ENCODE assay signal across 14 cellular contexts in genomic region chr7:116571037-116571436, GRCh38. TPM values are rescaled to one million over a fixed set of nuclear protein-coding genes. Genes with fewer than 3 reads are reported as not detected.
DNase-seq lines count a peak whose midpoint lies in the region; TF ChIP-seq lines count a peak whose summit lies in the region.
"Had no signal": no experiment of that assay in that cellular context is flagged by ENCODE, and none has a peak within 500 bp of the region (broad histone marks: within the 10 kb centered on the region; RNA-seq: fewer than 3 reads in every experiment).

No MANE protein-coding gene starts in this region.

- peak overlapping the region in 1 of 2 experiments; percentile 2; a peak in 1 of 4 replicates for H3K4me3 ChIP-seq in SK-N-SH (ENCODE audit: low read depth in 2 of 2, low read length in 1 of 2)
- H3K4me3 ChIP-seq in fibroblast of pulmonary artery (replicated peaks; ENCODE audit: low read depth, low read length): no peak overlapping the region
- H3K4me3 ChIP-seq in subcutaneous abdominal adipose tissue (ENCODE audit: low read depth in 1 of 5, low read length in 5 of 5): no peak overlapping the region
- no peak overlapping the region for H3K4me3 ChIP-seq in esophagus muscularis mucosa

- peaks cover 3% of the 10 kb centered on the region for H3K4me1 Mint-ChIP-seq in mesothelial cell of epicardium
- H3K4me1 Mint-ChIP-seq: activated CD4-positive, alpha-beta memory T cell treated with anti-CD3 and anti-CD28 coated beads, Interleukin-2, amount 10 ng/mL, durations not matched to agents 7 days and 5 days had no signal

- intact Hi-C loops in esophagus muscularis mucosa (cut with DNase I): no loop called here

- no peak for TF ChIP-seq RAD21 in SK-N-SH (IDR thresholded peaks at IDR 0.05; ENCODE audit: low read length)

- H3K4me1 ChIP-seq in SK-N-SH (ENCODE audit: control insufficient read depth in 1 of 2, insufficient read depth in 2 of 2, low read depth in 1 of 2, low read length in 1 of 2) (peaks cover 0 to 63% of the 10 kb centered on the region in 2 experiments; a peak in 3 of 4 replicates), subcutaneous abdominal adipose tissue (ENCODE audit: control insufficient read depth in 5 of 5, insufficient read depth in 5 of 5, low read length in 5 of 5) (peaks cover 0 to 41% (median 6%) of the 10 kb centered on the region in 5 donors), esophagus muscularis mucosa (peaks cover 6 to 22% (median 11%) of the 10 kb centered on the region in 4 donors)

- TF ChIP-seq POLR2A in esophagus muscularis mucosa (IDR thresholded peaks at IDR 0.05; ENCODE audit: low read depth): no peak

- no peaks in the 10 kb centered on the region for H3K9me3 ChIP-seq in SK-N-SH
- H3K9me3 ChIP-seq in subcutaneous abdominal adipose tissue (ENCODE audit: control insufficient read depth in 5 of 5, low read length in 5 of 5): no peaks in the 10 kb centered on the region
- no peaks in the 10 kb centered on the region for H3K9me3 ChIP-seq in esophagus muscularis mucosa

- H3K9me3 Mint-ChIP-seq in mesothelial cell of epicardium: no peaks in the 10 kb centered on the region
- H3K9me3 Mint-ChIP-seq: activated CD4-positive, alpha-beta memory T cell treated with anti-CD3 and anti-CD28 coated beads, Interleukin-2, amount 10 ng/mL, durations not matched to agents 7 days and 5 days had no signal

- peak; percentile 82 for DNase-seq in GM04503 (ENCODE audit: low read depth)
- no peak for DNase-seq in SK-N-SH
- DNase-seq in fibroblast of pulmonary artery (ENCODE audit: low read depth): peak; percentile 77
- no peak for DNase-seq in mesothelial cell of epicardium (ENCODE audit: low spot score in 2 of 2, unreplicated experiment in 2 of 2)
- no peak for DNase-seq in NCI-H2227 treated with DMSO at 0.1 percent for 48 hours (lab: John Stamatoyannopoulos, UW)
- DNase-seq in esophagus muscularis mucosa (ENCODE audit: extremely low spot score): no peak
- DNase-seq: activated CD4-positive, alpha-beta memory T cell treated with anti-CD3 and anti-CD28 coated beads, Interleukin-2, amount 10 ng/mL, durations not matched to agents 7 days and 5 days; activated effector memory CD4-positive, alpha-beta T cell treated with anti-CD3 and anti-CD28 coated beads, Interleukin-2, amount 50 U/mL, for 16 hours; cortex of kidney; hypothalamus; stimulated activated CD4-positive, alpha-beta T cell treated with anti-CD3 and anti-CD28 coated beads, Interleukin-4, amount 100 ng/mL, for 1 hour; stimulated activated naive CD4-positive, alpha-beta T cell treated with Interleukin-2 at 50 U/mL for 16 hours had no signal

- H3K36me3 ChIP-seq in SK-N-SH (replicated peaks in 1 of 2; ENCODE audit: control insufficient read depth in 1 of 2, insufficient read depth in 2 of 2, low read length in 1 of 2) (no peaks in the 10 kb centered on the region), subcutaneous abdominal adipose tissue (ENCODE audit: control insufficient read depth in 5 of 5, insufficient read depth in 5 of 5, low read length in 5 of 5) (no peaks in the 10 kb centered on the region), esophagus muscularis mucosa (no peaks in the 10 kb centered on the region)

- POLR2A ChIA-PET in SK-N-SH (lab: Yijun Ruan, JAX): no interaction called here

- peak overlapping the region; percentile 47 for H3K4me2 ChIP-seq in SK-N-SH
- H3K4me2 ChIP-seq: KMS-11 had no signal

- H3F3A ChIP-seq in SK-N-SH (replicated peaks; ENCODE audit: insufficient read depth): peaks cover 66% of the 10 kb centered on the region

- TF ChIP-seq EP300 in SK-N-SH (IDR thresholded peaks at IDR 0.05; ENCODE audit: borderline replicate concordance in 1 of 2, low read depth in 1 of 2, low read length in 1 of 2) (peak in 1 of 2 experiments; percentile 86; a peak in 2 of 4 replicates), esophagus muscularis mucosa (IDR thresholded peaks at IDR 0.05) (no peak)

- no peaks in the 10 kb centered on the region for H4K20me1 ChIP-seq in SK-N-SH (ENCODE audit: insufficient read depth)

- WGBS in SK-N-SH (ENCODE audit: low lambda C conversion rate): 2% methylated on average over 1 of the region's 1 CpG
- WGBS in esophagus muscularis mucosa: 81% methylated on average over 1 of the region's 1 CpG

- H3K27me3 ChIP-seq in SK-N-SH (ENCODE audit: insufficient read depth) (no peaks in the 10 kb centered on the region), subcutaneous abdominal adipose tissue (ENCODE audit: control insufficient read depth in 5 of 5, insufficient read depth in 4 of 5, low read length in 5 of 5) (no peaks in the 10 kb centered on the region), esophagus muscularis mucosa (no peaks in the 10 kb centered on the region)

- peak overlapping the region; percentile 48; the same call in 1 of the 2 replicates for H3K9ac ChIP-seq in SK-N-SH
- H3K9ac ChIP-seq in subcutaneous abdominal adipose tissue (ENCODE audit: low read length in 5 of 5): no peak overlapping the region
- H3K9ac ChIP-seq: KMS-11 had no signal

- TF ChIP-seq CTCF in SK-N-SH (IDR thresholded peaks at IDR 0.05) (no peak), fibroblast of pulmonary artery (IDR thresholded peaks at IDR 0.05; ENCODE audit: low read length, missing control alignments) (no peak), mesothelial cell of epicardium (IDR thresholded peaks at IDR 0.05; ENCODE audit: unreplicated experiment) (no peak), esophagus muscularis mucosa (IDR thresholded peaks at IDR 0.05) (no peak)

- no peaks in the 10 kb centered on the region for H3K36me3 Mint-ChIP-seq in mesothelial cell of epicardium

- no peaks in the 10 kb centered on the region for H3K9me2 ChIP-seq in SK-N-SH

- H3K27ac ChIP-seq in SK-N-SH (ENCODE audit: low read depth in 2 of 2, low read length in 1 of 2) (peak overlapping the region; percentile 82 to 99), subcutaneous abdominal adipose tissue (ENCODE audit: low read depth, low read length) (peak overlapping the region; percentile 32), esophagus muscularis mucosa (replicated peaks in 1 of 4) (no peak overlapping the region)
- H3K27ac ChIP-seq: KMS-11 had no signal

- H3K79me2 ChIP-seq in SK-N-SH (ENCODE audit: insufficient read depth): no peaks in the 10 kb centered on the region

- H3K27me3 Mint-ChIP-seq in mesothelial cell of epicardium (ENCODE audit: low read depth): no peaks in the 10 kb centered on the region

- no peak overlapping the region for H3K27ac Mint-ChIP-seq in mesothelial cell of epicardium
- H3K27ac Mint-ChIP-seq: activated CD4-positive, alpha-beta memory T cell treated with anti-CD3 and anti-CD28 coated beads, Interleukin-2, amount 10 ng/mL, durations not matched to agents 7 days and 5 days had no signal

- H2AFZ ChIP-seq in SK-N-SH (ENCODE audit: low read depth): peak overlapping the region; percentile 43

- CTCF ChIA-PET in SK-N-SH (lab: Yijun Ruan, JAX): interaction anchor here (1.4 kb wide), 1 partner anchor 18 kb away, joined by 7 read pairs; no protein-coding TSS in a partner anchor

- H3K4me3 Mint-ChIP-seq in mesothelial cell of epicardium: no peak overlapping the region
- H3K4me3 Mint-ChIP-seq: activated CD4-positive, alpha-beta memory T cell treated with anti-CD3 and anti-CD28 coated beads, Interleukin-2, amount 10 ng/mL, durations not matched to agents 7 days and 5 days had no signal

TF ChIP-seq in SK-N-SH, 30 proteins besides CTCF, POLR2A, EP300 and RAD21 (continues in another document):
- peak; percentile 75; the same call in 1 of the 2 replicates for TF ChIP-seq MAX (IDR thresholded peaks at IDR 0.05; ENCODE audit: low read depth)
- 0 out of 2 replicates have a peak, but pooled peaks have one; percentile 28 for TF ChIP-seq YY1 (IDR thresholded peaks at IDR 0.05; ENCODE audit: low read depth)
- peak; percentile 74; the same call in 1 of the 2 replicates for TF ChIP-seq POLR2AphosphoS5 (IDR thresholded peaks at IDR 0.05; ENCODE audit: low read depth, low read length)
- TF ChIP-seq TEAD4 (IDR thresholded peaks at IDR 0.05; ENCODE audit: borderline replicate concordance, insufficient read depth): peak; percentile 54; the same call in 1 of the 2 replicates
- peak; percentile 36; the same call in 1 of the 2 replicates for TF ChIP-seq TAF1 (IDR thresholded peaks at IDR 0.05; ENCODE audit: borderline replicate concordance, low read depth, low read length)
- TF ChIP-seq JUND (IDR thresholded peaks at IDR 0.05): peak; percentile 97
- no peak for TF ChIP-seq NRF1 (IDR thresholded peaks at IDR 0.05; ENCODE audit: low read depth, low read length)
- TF ChIP-seq, protein P1, sequence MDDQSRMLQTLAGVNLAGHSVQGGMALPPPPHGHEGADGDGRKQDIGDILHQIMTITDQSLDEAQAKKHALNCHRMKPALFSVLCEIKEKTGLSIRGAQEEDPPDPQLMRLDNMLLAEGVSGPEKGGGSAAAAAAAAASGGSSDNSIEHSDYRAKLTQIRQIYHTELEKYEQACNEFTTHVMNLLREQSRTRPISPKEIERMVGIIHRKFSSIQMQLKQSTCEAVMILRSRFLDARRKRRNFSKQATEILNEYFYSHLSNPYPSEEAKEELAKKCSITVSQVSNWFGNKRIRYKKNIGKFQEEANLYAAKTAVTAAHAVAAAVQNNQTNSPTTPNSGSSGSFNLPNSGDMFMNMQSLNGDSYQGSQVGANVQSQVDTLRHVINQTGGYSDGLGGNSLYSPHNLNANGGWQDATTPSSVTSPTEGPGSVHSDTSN (IDR thresholded peaks at IDR 0.05): peak; percentile 89
- TF ChIP-seq MEF2A (IDR thresholded peaks at IDR 0.05; ENCODE audit: borderline replicate concordance, low read depth): no peak
- peak; percentile 74 for TF ChIP-seq NFIC (IDR thresholded peaks at IDR 0.05; ENCODE audit: borderline replicate concordance)
- no peak for TF ChIP-seq USF1 (IDR thresholded peaks at IDR 0.05; ENCODE audit: borderline replicate concordance, low read depth)
- TF ChIP-seq MXI1 (IDR thresholded peaks at IDR 0.05; ENCODE audit: low read depth, low read length): no peak

RNA-seq across cellular contexts. Expression of gene CAV1, which starts 46.2 kb away (rescaled TPM):
- 968 and 1,061 TPM in 2 replicates for polyA plus RNA-seq in SK-N-SH (2012; rRNA removed)
- polyA plus RNA-seq in SK-N-SH (2012; cell fraction: cytosol; rRNA removed): 882 and 1,015 TPM in 2 replicates
- polyA plus RNA-seq in SK-N-SH (2012; cell fraction: nucleus; rRNA removed): 515 and 554 TPM in 2 replicates
- 2.6 to 3.4 TPM (median 2.7 TPM) in 3 replicates for total RNA-seq in mesothelial cell of epicardium
- total RNA-seq in esophagus muscularis mucosa: 100 to 1,000 TPM; 434 to 638 (median 591) TPM

Comparison
In these comparisons a context has a peak if more than half of its experiments do, and no peak if none do; other contexts are left out.
1. DNase-seq: peak in GM04503 (single experiment) and fibroblast of pulmonary artery (single experiment); none in SK-N-SH (single experiment), mesothelial cell of epicardium (0 of 2), NCI-H2227 treated with DMSO at 0.1 percent for 48 hours (single experiment) and esophagus muscularis mucosa (single experiment).
2. H3K27ac ChIP-seq: peak in SK-N-SH (2 of 2) and subcutaneous abdominal adipose tissue (single experiment); none in esophagus muscularis mucosa (0 of 4).
3. RNA of gene CAV1, which starts 46.2 kb away (total RNA-seq): 434 to 638 TPM in esophagus muscularis mucosa; 2.6 to 3.4 TPM in mesothelial cell of epicardium; every median in the first group is over 10 times any median in the second.